Comparison of ENCODE assay signal across 16 cellular contexts in genomic region chr18:3283253-3283863, GRCh38. TPM values are rescaled to one million over a fixed set of nuclear protein-coding genes. Genes with fewer than 3 reads are reported as not detected.
DNase-seq lines count a peak whose midpoint lies in the region; ATAC-seq and TF ChIP-seq lines count a peak whose summit lies in the region.
"Had no signal": no experiment of that assay in that cellular context is flagged by ENCODE, and none has a peak within 500 bp of the region (broad histone marks: within the 10 kb centered on the region; RNA-seq: fewer than 3 reads in every experiment).

No MANE protein-coding gene starts in this region.

- H3K36me3 ChIP-seq in left ventricle myocardium inferior (peaks cover 6% of the 10 kb centered on the region), heart right ventricle (peaks cover 0 to 11% (median 6%) of the 10 kb centered on the region in 9 donors), neuronal stem cell (replicated peaks in 1 of 2; ENCODE audit: control insufficient read depth in 2 of 2, insufficient read depth in 2 of 2, low read length in 2 of 2) (peaks cover 0 to 12% of the 10 kb centered on the region in 2 donors), transverse colon (peaks cover 0 to 5% (median 1%) of the 10 kb centered on the region in 4 donors)

- WGBS in heart right ventricle, 2 donors: 65 to 69% methylated on average over 10 of the region's 10 CpGs
- no CpG with 5 or more reads among the region's 10 CpGs for WGBS in neuronal stem cell (ENCODE audit: extremely low coverage in 2 of 2, insufficient read length in 2 of 2, insufficient replicate concordance in 1 of 2), 2 donors
- WGBS in transverse colon (ENCODE audit: low coverage in 1 of 2), 2 donors: 51 to 75% methylated on average over 5 to 10 of the region's 10 CpGs

- H4K8ac ChIP-seq in neuronal stem cell (ENCODE audit: low read depth, low read length): no peak overlapping the region

- H3K14ac ChIP-seq in neuronal stem cell (ENCODE audit: low read length): no peak overlapping the region

- H4K91ac ChIP-seq in neuronal stem cell (ENCODE audit: low read depth, low read length, poor library complexity): no peak overlapping the region

- no peak overlapping the region for H2BK120ac ChIP-seq in neuronal stem cell (ENCODE audit: low read depth, low read length)

- DNase-seq in left ventricle myocardium inferior (no peak), heart right ventricle (no peak), endothelial cell (ENCODE audit: low spot score) (no peak), neuronal stem cell (ENCODE audit: low spot score) (no peak), transverse colon (no peak), KG1 (lab: John Stamatoyannopoulos, UW) (no peak)
- DNase-seq in activated T-cell treated with anti-CD3 and anti-CD28 coated beads, Interleukin-2, amount 50 U/mL, for 48 hours: no peak
- DNase-seq: ACHN; activated CD8-positive, alpha-beta memory T cell treated with anti-CD3 and anti-CD28 coated beads for 24 hours; activated effector memory CD4-positive, alpha-beta T cell treated with Interleukin-2 at 50 U/mL for 16 hours; HCEC 1CT; NCI-H2171 treated with DMSO at 0.1 percent for 48 hours had no signal

- H3K18ac ChIP-seq in neuronal stem cell (ENCODE audit: low read length): no peak overlapping the region

- no peak overlapping the region for H2BK15ac ChIP-seq in neuronal stem cell (ENCODE audit: low read length)

- H2AFZ ChIP-seq in neuronal stem cell (ENCODE audit: low read length): no peak overlapping the region

- no peak for TF ChIP-seq POLR2A in transverse colon (IDR thresholded peaks at IDR 0.05)

- H3K9me3 ChIP-seq in left ventricle myocardium inferior (replicated peaks) (no peaks in the 10 kb centered on the region), heart right ventricle (peaks cover 0 to 9% (median 0%) of the 10 kb centered on the region in 11 donors), neuronal stem cell (replicated peaks in 1 of 2; ENCODE audit: control insufficient read depth in 2 of 2, insufficient read depth in 1 of 2, low read depth in 1 of 2, low read length in 2 of 2) (peaks cover 0 to 2% of the 10 kb centered on the region in 2 donors), transverse colon (no peaks in the 10 kb centered on the region)
- H3K9me3 ChIP-seq: ascending aorta, suprapubic skin had no signal

- no peaks in the 10 kb centered on the region for H3K9me3 Mint-ChIP-seq in endothelial cell (ENCODE audit: unreplicated experiment)

- no peaks in the 10 kb centered on the region for H3K79me1 ChIP-seq in neuronal stem cell (ENCODE audit: low read depth, low read length)

- no peak for TF ChIP-seq EP300 in transverse colon (IDR thresholded peaks at IDR 0.05; ENCODE audit: low read depth)

- intact Hi-C loops in left ventricle myocardium inferior (cut with micrococcal nuclease) (loop anchor here (5.0 kb wide), 1 partner anchor 304 kb away; no protein-coding TSS in a partner anchor), heart right ventricle (cut with DNase I) (loop anchor here (2.0 to 10.0 kb wide), 14 partner anchors 169 to 714 kb away; partner anchors contain the start of gene TGIF1 (in 3 of the 10)), transverse colon (cut with DNase I; ENCODE audit: low total_unique reads) (loop anchor here (10.0 kb wide), 1 partner anchor 171 kb away; the partner anchor contains the start of gene TGIF1)

- H3K4me1 ChIP-seq in left ventricle myocardium inferior (peaks cover 26% of the 10 kb centered on the region), heart right ventricle (peaks cover 0 to 27% (median 13%) of the 10 kb centered on the region in 9 donors), neuronal stem cell (ENCODE audit: control insufficient read depth in 2 of 2, insufficient read depth in 1 of 2, low read depth in 1 of 2, low read length in 2 of 2) (peaks cover 0 to 5% of the 10 kb centered on the region in 2 donors), transverse colon (no peaks in the 10 kb centered on the region)

- TF ChIP-seq CTCF in left ventricle myocardium inferior (IDR thresholded peaks at IDR 0.05; ENCODE audit: borderline replicate concordance) (no peak), heart right ventricle (IDR thresholded peaks at IDR 0.05) (no peak), endothelial cell (IDR thresholded peaks at IDR 0.05; ENCODE audit: unreplicated experiment) (no peak), transverse colon (IDR thresholded peaks at IDR 0.05) (no peak)

- H3K27ac ChIP-seq in left ventricle myocardium inferior (replicated peaks) (peak overlapping the region; percentile 47), heart right ventricle (peak overlapping the region in 4 of 10 donors; percentile 1 to 56 (median 34)), neuronal stem cell (replicated peaks; ENCODE audit: low read length) (no peak overlapping the region), transverse colon (peak overlapping the region in 3 of 4 donors; percentile 14 to 25 (median 21))
- H3K27ac ChIP-seq: ascending aorta, suprapubic skin had no signal

- no peak overlapping the region for H3K4me2 ChIP-seq in neuronal stem cell (ENCODE audit: insufficient read depth, low read length, poor library complexity, severe bottlenecking)

- H3K9ac ChIP-seq in neuronal stem cell (ENCODE audit: low read depth, low read length, poor library complexity): no peak overlapping the region

- no peak overlapping the region for H3K4ac ChIP-seq in neuronal stem cell (ENCODE audit: low read length)

- H2BK12ac ChIP-seq in neuronal stem cell (ENCODE audit: low read length): peak overlapping the region; percentile 43

- no peak overlapping the region for H3K4me3 Mint-ChIP-seq in endothelial cell (ENCODE audit: unreplicated experiment)
- H3K4me3 Mint-ChIP-seq: memory B cell had no signal

- H3K27me3 ChIP-seq in left ventricle myocardium inferior (ENCODE audit: low read depth): no peaks in the 10 kb centered on the region
- H3K27me3 ChIP-seq in heart right ventricle: no peaks in the 10 kb centered on the region
- no peaks in the 10 kb centered on the region for H3K27me3 ChIP-seq in neuronal stem cell (ENCODE audit: control insufficient read depth in 3 of 3, insufficient read depth in 3 of 3, low read depth in 1 of 3, low read length in 3 of 3)
- H3K27me3 ChIP-seq in transverse colon: no peaks in the 10 kb centered on the region
- H3K27me3 ChIP-seq: ascending aorta, suprapubic skin had no signal

- in situ Hi-C loops in transverse colon (cut with MboI; ENCODE audit: low pct_ligation_motif_present in 1 of 4, low pct_unique_long_range_greater_than_20kb in 1 of 4, low sequenced_read_pairs in 3 of 4): loop anchor here (5.0 to 25.0 kb wide), 7 partner anchors 171 to 729 kb away; partner anchors contain the start of gene TGIF1 (in 3 of the 4)

- H2AK5ac ChIP-seq in neuronal stem cell (ENCODE audit: low read depth, low read length): no peak overlapping the region

- ATAC-seq in heart right ventricle (no peak), GM19467 (IDR thresholded peaks at IDR 0.05; ENCODE audit: unreplicated experiment) (no peak)

- no peaks in the 10 kb centered on the region for H3K36me3 Mint-ChIP-seq in endothelial cell (ENCODE audit: low read depth, unreplicated experiment)

- peak overlapping the region; percentile 51 for H3K4me3 ChIP-seq in left ventricle myocardium inferior
- peak overlapping the region in 3 of 10 donors; percentile 36 to 43 (median 42) for H3K4me3 ChIP-seq in heart right ventricle
- no peak overlapping the region for H3K4me3 ChIP-seq in neuronal stem cell (ENCODE audit: low read length in 2 of 2)
- H3K4me3 ChIP-seq in transverse colon: no peak overlapping the region
- H3K4me3 ChIP-seq: ascending aorta, suprapubic skin had no signal

- H3K23ac ChIP-seq in neuronal stem cell (ENCODE audit: low read depth, low read length, poor library complexity): no peak overlapping the region

- peaks cover 1% of the 10 kb centered on the region for H3K27me3 Mint-ChIP-seq in endothelial cell (ENCODE audit: unreplicated experiment)
- H3K27me3 Mint-ChIP-seq: memory B cell had no signal

- H3K4me1 Mint-ChIP-seq in endothelial cell (ENCODE audit: unreplicated experiment): peaks cover 31% of the 10 kb centered on the region

- H2BK5ac ChIP-seq in neuronal stem cell (ENCODE audit: low read length): no peak overlapping the region

- H3K27ac Mint-ChIP-seq in endothelial cell (ENCODE audit: unreplicated experiment): peak overlapping the region; percentile 72
- H3K27ac Mint-ChIP-seq: memory B cell had no signal

RNA-seq across cellular contexts. Expression of gene MYL12B, which starts 21.4 kb away (rescaled TPM):
- total RNA-seq in left ventricle myocardium inferior (176 TPM), heart right ventricle (100 to 1,000 TPM; 153 to 241 (median 190) TPM), endothelial cell (ENCODE audit: unreplicated experiment) (298 TPM), transverse colon (100 to 1,000 TPM in 3 of 4 donors, 10 to 100 TPM in 1; 78.2 to 558 (median 337) TPM)
- polyA plus RNA-seq in heart right ventricle: 100 to 1,000 TPM; 292 to 457 TPM
- polyA plus RNA-seq in neuronal stem cell (2013, experiment 1 of 2): 132 TPM
- 130 TPM for polyA plus RNA-seq in neuronal stem cell (2013, experiment 2 of 2)

RNA-seq across cellular contexts. Expression of gene MYL12A, which starts 35.8 kb away (rescaled TPM):
- total RNA-seq in left ventricle myocardium inferior (2,410 TPM), heart right ventricle (1,000 to 10,000 TPM in 9 of 10 donors, 100 to 1,000 TPM in 1; 952 to 8,349 (median 4,124) TPM), endothelial cell (ENCODE audit: unreplicated experiment) (430 TPM), transverse colon (100 to 1,000 TPM; 257 to 511 (median 338) TPM)
- 1,000 to 10,000 TPM in 1 of 2 donors, 100 to 1,000 TPM in 1; 708 to 3,345 TPM for polyA plus RNA-seq in heart right ventricle
- polyA plus RNA-seq in neuronal stem cell (2013, experiment 1 of 2): 183 TPM
- polyA plus RNA-seq in neuronal stem cell (2013, experiment 2 of 2): 185 TPM
